In the genomic region with DNA sequence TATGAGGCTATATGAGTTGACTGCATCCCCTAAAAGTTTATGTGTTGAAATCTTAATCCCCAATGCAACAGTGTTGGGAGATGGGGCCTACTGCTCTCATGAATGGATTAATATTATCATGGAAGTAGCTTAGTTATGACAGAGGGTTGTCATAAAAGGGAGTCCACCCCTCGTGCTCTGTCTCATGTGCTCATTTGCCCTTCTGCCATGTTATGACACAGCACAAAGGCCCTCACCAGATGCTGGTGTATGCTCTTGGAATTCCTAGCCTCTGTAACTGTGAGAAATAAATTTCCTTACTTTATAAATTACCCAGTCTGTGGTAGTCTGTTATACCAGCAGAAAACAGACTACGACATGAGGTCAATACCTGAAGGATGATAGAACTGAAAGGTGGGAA, we compare ENCODE assay signal across 25 cellular contexts.
"Had no signal": no experiment of that assay in that cellular context is flagged by ENCODE, and none has a peak within 500 bp of the region (broad histone marks: within the 10 kb centered on the region; RNA-seq: fewer than 3 reads in every experiment).

No MANE protein-coding gene starts in this region.

- DNase-seq: activated CD4-positive, alpha-beta T cell treated with anti-CD3 and anti-CD28 coated beads, Interleukin-2, amount 50 U/mL, for 1 hour; activated CD8-positive, alpha-beta memory T cell treated with anti-CD3 and anti-CD28 coated beads, Interleukin-2, amount 10 ng/mL, durations not matched to agents 7 days and 5 days; activated CD8-positive, alpha-beta T cell treated with anti-CD3 and anti-CD28 coated beads, Interleukin-2, amount 10 ng/mL, durations not matched to agents 7 days and 5 days; activated naive CD4-positive, alpha-beta T cell; activated T-cell treated with anti-CD3 and anti-CD28 coated beads, Interleukin-2, amount 50 U/mL, for 72 hours; aorta; body of pancreas; dermis blood vessel endothelial cell; effector CD4-positive, alpha-beta T cell; heart left ventricle; hypothalamus; immature natural killer cell; mucosa of descending colon; ovary; retina; small intestine; stimulated activated CD4-positive, alpha-beta T cell treated with anti-CD3 and anti-CD28 coated beads, Interleukin-4, amount 100 ng/mL, for 24 hours; T-helper 2 cell had no signal

- H3K36me3 ChIP-seq: esophagus muscularis mucosa, heart left ventricle, neutrophil, ovary had no signal

- H3K4me3 ChIP-seq: body of pancreas, esophagus muscularis mucosa, heart left ventricle, lung, mucosa of descending colon, ovary had no signal

- H3K27ac ChIP-seq: body of pancreas, esophagus muscularis mucosa, heart left ventricle, neutrophil, ovary had no signal

- H3K9me3 ChIP-seq: body of pancreas, esophagus muscularis mucosa, heart left ventricle, mucosa of descending colon, neutrophil, ovary had no signal

- ATAC-seq: activated CD8-positive, alpha-beta memory T cell treated with anti-CD3 and anti-CD28 coated beads, Interleukin-2, amount 10 ng/mL, durations not matched to agents 7 days and 5 days; activated CD8-positive, alpha-beta T cell treated with anti-CD3 and anti-CD28 coated beads, Interleukin-2, amount 10 ng/mL, durations not matched to agents 7 days and 5 days; activated T-cell treated with anti-CD3 and anti-CD28 coated beads, Interleukin-2, amount 50 U/mL, for 72 hours; body of pancreas; left lobe of liver; mucosa of descending colon; sciatic nerve; stimulated activated effector memory CD8-positive, alpha-beta T cell treated with anti-CD3 and anti-CD28 coated beads, Interleukin-12 subunit alpha, Interleukin-12 subunit beta, amount 100 ng/mL, for 72 hours; WTC11 had no signal

- H3K27me3 ChIP-seq: body of pancreas, esophagus muscularis mucosa, heart left ventricle, neutrophil, ovary had no signal

- H3K4me1 ChIP-seq: body of pancreas, esophagus muscularis mucosa had no signal
